Comparison of ENCODE assay signal across 1 cellular context in genomic region chr9:107270082-107270481, GRCh38.
TF ChIP-seq lines count a peak whose summit lies in the region.

No MANE protein-coding gene starts in this region.

TF ChIP-seq in IMR-90, 13 proteins besides CTCF, POLR2A, EP300 and RAD21:
- TF ChIP-seq RFX5 (IDR thresholded peaks at IDR 0.05; ENCODE audit: low read depth, low read length), result no peak
- TF ChIP-seq BHLHE40 (IDR thresholded peaks at IDR 0.05; ENCODE audit: low read depth, low read length), result no peak
- TF ChIP-seq ELK1 (IDR thresholded peaks at IDR 0.05; ENCODE audit: borderline replicate concordance, low read depth, low read length), result no peak
- no peak for TF ChIP-seq CHD1 (IDR thresholded peaks at IDR 0.05; ENCODE audit: low read depth, low read length)
- no peak for TF ChIP-seq FOS (IDR thresholded peaks at IDR 0.05; ENCODE audit: low read depth, low read length)
- no peak for TF ChIP-seq MAZ (IDR thresholded peaks at IDR 0.05; ENCODE audit: borderline replicate concordance, low read depth, low read length)
- TF ChIP-seq RCOR1 (IDR thresholded peaks at IDR 0.05; ENCODE audit: insufficient replicate concordance, low read length), result no peak
- TF ChIP-seq CEBPB (IDR thresholded peaks at IDR 0.05; ENCODE audit: low read depth, low read length), result no peak
- no peak for TF ChIP-seq MXI1 (IDR thresholded peaks at IDR 0.05; ENCODE audit: borderline replicate concordance, low read depth, low read length)
- no peak for TF ChIP-seq USF2 (IDR thresholded peaks at IDR 0.05; ENCODE audit: low read depth, low read length)
- TF ChIP-seq MAFK (IDR thresholded peaks at IDR 0.05; ENCODE audit: low read depth, low read length), result no peak
- TF ChIP-seq SMC3 (IDR thresholded peaks at IDR 0.05; ENCODE audit: low read depth, low read length), result no peak
- TF ChIP-seq NFE2L2 (IDR thresholded peaks at IDR 0.05; ENCODE audit: low read depth, low read length), result no peak
